In genomic region chr3:111781561-111782446, GRCh38 we compare ENCODE assay signal across 2 cellular contexts.
TF ChIP-seq lines count a peak whose summit lies in the region.

No MANE protein-coding gene starts in this region.

TF ChIP-seq in liver, 16 proteins besides CTCF, POLR2A, EP300 and RAD21 (continued from another document):
- TF ChIP-seq REST (IDR thresholded peaks at IDR 0.05) (no peak), MAX (IDR thresholded peaks at IDR 0.05) (no peak), GABPA (IDR thresholded peaks at IDR 0.05 in 1 of 2, conservative IDR thresholded peaks at IDR 0.05 in 1 of 2) (no peak), SP1 (IDR thresholded peaks at IDR 0.05) (no peak), FOXA1 (IDR thresholded peaks at IDR 0.05) (no peak)

TF ChIP-seq in HepG2, 621 proteins besides CTCF, POLR2A, EP300 and RAD21 (continued from another document):
- TF ChIP-seq TCF12 (IDR thresholded peaks at IDR 0.05) (no peak), TCF12 (CRISPR knock-in tag; IDR thresholded peaks at IDR 0.05) (no peak), RERE (CRISPR knock-in tag; IDR thresholded peaks at IDR 0.05; ENCODE audit: low read depth) (no peak), LBX2 (CRISPR knock-in tag; IDR thresholded peaks at IDR 0.05; ENCODE audit: borderline replicate concordance) (no peak), NAIF1 (CRISPR knock-in tag; IDR thresholded peaks at IDR 0.05; ENCODE audit: borderline replicate concordance) (no peak), KAT7 (CRISPR knock-in tag; IDR thresholded peaks at IDR 0.05; ENCODE audit: borderline replicate concordance) (no peak), TRIM22 (IDR thresholded peaks at IDR 0.05) (no peak)
